ENCODE assay signal across 8 cellular contexts in the genomic region with DNA sequence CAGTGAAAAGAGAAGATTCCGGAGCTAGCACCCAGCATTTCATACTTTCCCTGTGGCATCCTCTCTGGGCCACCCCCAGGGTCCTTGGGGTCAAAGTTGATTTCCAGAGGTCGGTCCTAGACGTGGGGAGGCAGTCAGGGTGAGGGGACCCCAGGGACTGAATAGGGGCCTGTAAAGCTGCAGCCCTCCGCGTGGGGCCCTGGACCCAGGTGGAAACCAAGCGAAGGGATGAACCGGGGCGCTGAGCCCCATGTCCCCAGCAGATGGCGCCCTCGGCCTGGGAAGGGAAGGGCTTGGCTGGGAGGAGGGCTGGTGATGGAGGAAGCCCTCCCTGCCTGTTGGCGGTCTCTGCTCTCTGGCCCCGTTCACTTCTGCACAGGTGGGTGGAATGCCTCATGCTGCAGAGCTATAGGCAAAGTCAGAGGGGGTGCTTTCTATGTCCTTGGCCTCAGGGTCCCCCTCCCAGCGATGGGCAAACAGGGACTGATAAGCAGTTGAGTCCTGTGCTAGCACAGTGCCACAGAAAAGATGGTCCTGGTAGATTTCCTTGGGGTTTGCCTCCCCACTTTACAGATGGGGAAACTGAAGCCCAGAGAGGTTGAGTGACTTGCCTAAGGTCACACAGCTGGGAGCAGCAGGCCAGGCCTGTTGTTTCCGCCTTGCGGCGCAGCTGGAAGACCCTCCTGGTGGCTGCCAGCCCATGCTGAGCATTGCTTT.
DNase-seq lines count a peak whose midpoint lies in the region; ATAC-seq and TF ChIP-seq lines count a peak whose summit lies in the region.

No MANE protein-coding gene starts in this region.

- TF ChIP-seq CTCF in KMS-11 (conservative IDR thresholded peaks at IDR 0.05; ENCODE audit: low read depth, low read length) (peak; percentile 91), cardiac muscle cell (IDR thresholded peaks at IDR 0.05; ENCODE audit: low read depth, low read length) (peak; percentile 95), psoas muscle (IDR thresholded peaks at IDR 0.05) (peak; percentile 89)

- H3K9ac ChIP-seq in KMS-11: no peak overlapping the region

- H3K27ac ChIP-seq in KMS-11 (no peak overlapping the region), cardiac muscle cell (no peak overlapping the region), psoas muscle (no peak overlapping the region)

- H3K27me3 ChIP-seq in KMS-11 (ENCODE audit: insufficient read depth, low read depth) (peaks cover 95% of the 10 kb centered on the region), cardiac muscle cell (no peaks in the 10 kb centered on the region), psoas muscle (ENCODE audit: insufficient read depth in 3 of 3, low read length in 2 of 3) (no peaks in the 10 kb centered on the region)

- ATAC-seq in SK-N-SH treated with all-trans-retinoic acid at 6 μM for 48 hours (peak; percentile 94), psoas muscle (peak; percentile 77 to 88 (median 78)), GM19351 (IDR thresholded peaks at IDR 0.05; ENCODE audit: unreplicated experiment) (no peak), HG03442 (IDR thresholded peaks at IDR 0.05; ENCODE audit: unreplicated experiment) (no peak)
- ATAC-seq in activated naive CD8-positive, alpha-beta T cell treated with anti-CD3 and anti-CD28 coated beads, Interleukin-2, amount 10 ng/mL, durations not matched to agents 7 days and 5 days (ENCODE audit: low read depth): peak; percentile 81

- 41 to 46% (median 44%) methylated on average over 16 of the region's 16 CpGs for WGBS in psoas muscle, 3 donors

- H3K27ac Mint-ChIP-seq in activated naive CD8-positive, alpha-beta T cell treated with anti-CD3 and anti-CD28 coated beads, Interleukin-2, amount 10 ng/mL, durations not matched to agents 7 days and 5 days: no peak overlapping the region

- H2AFZ ChIP-seq in KMS-11 (ENCODE audit: low read depth): no peak overlapping the region

- intact Hi-C loops in psoas muscle (cut with DNase I): loop anchor here (10.0 kb wide), 3 partner anchors 149 to 339 kb away; a partner anchor contains a TSS

- H3K4me1 Mint-ChIP-seq in activated naive CD8-positive, alpha-beta T cell treated with anti-CD3 and anti-CD28 coated beads, Interleukin-2, amount 10 ng/mL, durations not matched to agents 7 days and 5 days: no peaks in the 10 kb centered on the region

- H3K79me2 ChIP-seq in KMS-11 (ENCODE audit: insufficient read depth, low read depth): no peaks in the 10 kb centered on the region

- DNase-seq in DMS53 treated with DMSO at 0.1 percent for 48 hours (lab: John Stamatoyannopoulos, UW; ENCODE audit: unreplicated experiment) (peak; percentile 23), cardiac muscle cell (ENCODE audit: low read depth in 1 of 2, low spot score in 1 of 2) (peak; percentile 69 to 76), psoas muscle (peak; percentile 76 to 87)
- peak; percentile 86 for DNase-seq in activated naive CD8-positive, alpha-beta T cell treated with anti-CD3 and anti-CD28 coated beads, Interleukin-2, amount 10 ng/mL, durations not matched to agents 7 days and 5 days

- H3K36me3 ChIP-seq in KMS-11 (ENCODE audit: insufficient read depth) (no peaks in the 10 kb centered on the region), cardiac muscle cell (no peaks in the 10 kb centered on the region), psoas muscle (ENCODE audit: insufficient read depth in 1 of 2, low read depth in 1 of 2) (no peaks in the 10 kb centered on the region)

- POLR2A ChIA-PET in activated naive CD8-positive, alpha-beta T cell treated with anti-CD3 and anti-CD28 coated beads, Interleukin-2, amount 10 ng/mL, durations not matched to agents 7 days and 5 days (lab: Charles Lee): no interaction called here

- peaks cover 2% of the 10 kb centered on the region for H3K27me3 Mint-ChIP-seq in activated naive CD8-positive, alpha-beta T cell treated with anti-CD3 and anti-CD28 coated beads, Interleukin-2, amount 10 ng/mL, durations not matched to agents 7 days and 5 days

- H3K4me1 ChIP-seq in KMS-11 (ENCODE audit: low read depth, poor library complexity, severe bottlenecking): no peaks in the 10 kb centered on the region
- peaks cover 12% of the 10 kb centered on the region for H3K4me1 ChIP-seq in cardiac muscle cell (ENCODE audit: low read depth)
- peaks cover 21% of the 10 kb centered on the region for H3K4me1 ChIP-seq in psoas muscle

- H3K4me3 ChIP-seq in KMS-11 (IDR thresholded peaks at IDR 0.05; ENCODE audit: insufficient read depth, low read depth, low read length) (no peak overlapping the region), cardiac muscle cell (no peak overlapping the region), psoas muscle (no peak overlapping the region)

- no peak overlapping the region for H3K4me3 Mint-ChIP-seq in activated naive CD8-positive, alpha-beta T cell treated with anti-CD3 and anti-CD28 coated beads, Interleukin-2, amount 10 ng/mL, durations not matched to agents 7 days and 5 days

- no peak overlapping the region for H3K4me2 ChIP-seq in KMS-11

- H3K36me3 Mint-ChIP-seq in activated naive CD8-positive, alpha-beta T cell treated with anti-CD3 and anti-CD28 coated beads, Interleukin-2, amount 10 ng/mL, durations not matched to agents 7 days and 5 days: no peaks in the 10 kb centered on the region

- H3K9me3 Mint-ChIP-seq in activated naive CD8-positive, alpha-beta T cell treated with anti-CD3 and anti-CD28 coated beads, Interleukin-2, amount 10 ng/mL, durations not matched to agents 7 days and 5 days: no peaks in the 10 kb centered on the region

- no peaks in the 10 kb centered on the region for H3K9me3 ChIP-seq in cardiac muscle cell (ENCODE audit: low read depth)
- H3K9me3 ChIP-seq in psoas muscle: no peaks in the 10 kb centered on the region

- H4K20me1 ChIP-seq in KMS-11 (ENCODE audit: insufficient read depth): no peaks in the 10 kb centered on the region; the same call in 1 of the 2 replicates

TF ChIP-seq in SK-N-SH treated with all-trans-retinoic acid at 6 μM for 48 hours, 23 proteins besides CTCF, POLR2A, EP300 and RAD21 (continues in another document):
- TF ChIP-seq ZNF8 (CRISPR knock-in tag; IDR thresholded peaks at IDR 0.05) (no peak), ISL1 (CRISPR knock-in tag; IDR thresholded peaks at IDR 0.05) (no peak), CSDC2 (CRISPR knock-in tag; IDR thresholded peaks at IDR 0.05) (no peak), ARNTL (CRISPR knock-in tag; IDR thresholded peaks at IDR 0.05; ENCODE audit: borderline replicate concordance, low read depth) (no peak), TCF4 (CRISPR knock-in tag; IDR thresholded peaks at IDR 0.05; ENCODE audit: borderline replicate concordance) (no peak), ZFP3 (CRISPR knock-in tag; IDR thresholded peaks at IDR 0.05) (no peak), BACH2 (CRISPR knock-in tag; IDR thresholded peaks at IDR 0.05; ENCODE audit: borderline replicate concordance) (no peak), SNAI2 (CRISPR knock-in tag; IDR thresholded peaks at IDR 0.05) (no peak), OSR1 (CRISPR knock-in tag; IDR thresholded peaks at IDR 0.05) (no peak), ZC3H10 (CRISPR knock-in tag; IDR thresholded peaks at IDR 0.05) (no peak), ESRRG (CRISPR knock-in tag; IDR thresholded peaks at IDR 0.05) (no peak), TOX (CRISPR knock-in tag; IDR thresholded peaks at IDR 0.05; ENCODE audit: borderline replicate concordance) (no peak)
- TF ChIP-seq, protein P1, sequence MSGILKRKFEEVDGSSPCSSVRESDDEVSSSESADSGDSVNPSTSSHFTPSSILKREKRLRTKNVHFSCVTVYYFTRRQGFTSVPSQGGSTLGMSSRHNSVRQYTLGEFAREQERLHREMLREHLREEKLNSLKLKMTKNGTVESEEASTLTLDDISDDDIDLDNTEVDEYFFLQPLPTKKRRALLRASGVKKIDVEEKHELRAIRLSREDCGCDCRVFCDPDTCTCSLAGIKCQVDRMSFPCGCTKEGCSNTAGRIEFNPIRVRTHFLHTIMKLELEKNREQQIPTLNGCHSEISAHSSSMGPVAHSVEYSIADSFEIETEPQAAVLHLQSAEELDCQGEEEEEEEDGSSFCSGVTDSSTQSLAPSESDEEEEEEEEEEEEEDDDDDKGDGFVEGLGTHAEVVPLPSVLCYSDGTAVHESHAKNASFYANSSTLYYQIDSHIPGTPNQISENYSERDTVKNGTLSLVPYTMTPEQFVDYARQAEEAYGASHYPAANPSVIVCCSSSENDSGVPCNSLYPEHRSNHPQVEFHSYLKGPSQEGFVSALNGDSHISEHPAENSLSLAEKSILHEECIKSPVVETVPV (CRISPR knock-in tag; IDR thresholded peaks at IDR 0.05): no peak
- TF ChIP-seq, protein P2, sequence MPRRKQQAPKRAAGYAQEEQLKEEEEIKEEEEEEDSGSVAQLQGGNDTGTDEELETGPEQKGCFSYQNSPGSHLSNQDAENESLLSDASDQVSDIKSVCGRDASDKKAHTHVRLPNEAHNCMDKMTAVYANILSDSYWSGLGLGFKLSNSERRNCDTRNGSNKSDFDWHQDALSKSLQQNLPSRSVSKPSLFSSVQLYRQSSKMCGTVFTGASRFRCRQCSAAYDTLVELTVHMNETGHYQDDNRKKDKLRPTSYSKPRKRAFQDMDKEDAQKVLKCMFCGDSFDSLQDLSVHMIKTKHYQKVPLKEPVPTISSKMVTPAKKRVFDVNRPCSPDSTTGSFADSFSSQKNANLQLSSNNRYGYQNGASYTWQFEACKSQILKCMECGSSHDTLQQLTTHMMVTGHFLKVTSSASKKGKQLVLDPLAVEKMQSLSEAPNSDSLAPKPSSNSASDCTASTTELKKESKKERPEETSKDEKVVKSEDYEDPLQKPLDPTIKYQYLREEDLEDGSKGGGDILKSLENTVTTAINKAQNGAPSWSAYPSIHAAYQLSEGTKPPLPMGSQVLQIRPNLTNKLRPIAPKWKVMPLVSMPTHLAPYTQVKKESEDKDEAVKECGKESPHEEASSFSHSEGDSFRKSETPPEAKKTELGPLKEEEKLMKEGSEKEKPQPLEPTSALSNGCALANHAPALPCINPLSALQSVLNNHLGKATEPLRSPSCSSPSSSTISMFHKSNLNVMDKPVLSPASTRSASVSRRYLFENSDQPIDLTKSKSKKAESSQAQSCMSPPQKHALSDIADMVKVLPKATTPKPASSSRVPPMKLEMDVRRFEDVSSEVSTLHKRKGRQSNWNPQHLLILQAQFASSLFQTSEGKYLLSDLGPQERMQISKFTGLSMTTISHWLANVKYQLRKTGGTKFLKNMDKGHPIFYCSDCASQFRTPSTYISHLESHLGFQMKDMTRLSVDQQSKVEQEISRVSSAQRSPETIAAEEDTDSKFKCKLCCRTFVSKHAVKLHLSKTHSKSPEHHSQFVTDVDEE (CRISPR knock-in tag; IDR thresholded peaks at IDR 0.05): no peak

Comparison
In these comparisons a context has a peak if more than half of its experiments do, and no peak if none do; other contexts are left out.
1. DNase-seq: peak in every context shown above with its lines; median percentile 86 in activated naive CD8-positive, alpha-beta T cell treated with anti-CD3 and anti-CD28 coated beads, Interleukin-2, amount 10 ng/mL, durations not matched to agents 7 days and 5 days; 82 in psoas muscle; 72 in cardiac muscle cell; 23 in DMS53 treated with DMSO at 0.1 percent for 48 hours.
2. ATAC-seq: peak in SK-N-SH treated with all-trans-retinoic acid at 6 μM for 48 hours (single experiment), activated naive CD8-positive, alpha-beta T cell treated with anti-CD3 and anti-CD28 coated beads, Interleukin-2, amount 10 ng/mL, durations not matched to agents 7 days and 5 days (single experiment) and psoas muscle (4 of 4); none in GM19351 (single experiment) and HG03442 (single experiment).
3. Peak in every context shown above with its lines, with median percentiles within 50 percentile points of each other: CTCF ChIP-seq.